Comparison of ENCODE assay signal across 8 cellular contexts in genomic region chr3:12484198-12484982, GRCh38. TPM values are rescaled to one million over a fixed set of nuclear protein-coding genes. Genes with fewer than 3 reads are reported as not detected.
A peak's percentile ranks its signal among the peaks of the same experiment; 100 is the strongest.
DNase-seq lines count a peak whose midpoint lies in the region; ATAC-seq, FAIRE-seq and TF ChIP-seq lines count a peak whose summit lies in the region.

TSEN2 (plus strand) TSS chr3:12484480; CDS start chr3:12489801, 5,321 bp downstream.

- no peaks in the 10 kb centered on the region for H3K36me3 Mint-ChIP-seq in activated naive CD8-positive, alpha-beta T cell treated with anti-CD3 and anti-CD28 coated beads, Interleukin-2, amount 10 ng/mL, durations not matched to agents 7 days and 5 days

- peaks cover 0 to 14% (median 9%) of the 10 kb centered on the region in 3 donors for H3K4me1 ChIP-seq in pancreas
- H3K4me1 ChIP-seq in thyroid gland = peaks cover 13 to 16% of the 10 kb centered on the region in 2 donors

- peaks cover 27% of the 10 kb centered on the region for H3K4me1 Mint-ChIP-seq in activated naive CD8-positive, alpha-beta T cell treated with anti-CD3 and anti-CD28 coated beads, Interleukin-2, amount 10 ng/mL, durations not matched to agents 7 days and 5 days

- no peaks in the 10 kb centered on the region for H3K9me3 ChIP-seq in SU-DHL-6 (ENCODE audit: insufficient read depth, low read length)
- H3K9me3 ChIP-seq in pancreas = no peaks in the 10 kb centered on the region
- H3K9me3 ChIP-seq in thyroid gland = no peaks in the 10 kb centered on the region

- intact Hi-C loops in Right ventricle myocardium superior (cut with DNase I) (loop anchor here (5.0 kb wide), 1 partner anchor 197 kb away; the partner anchor contains the start of gene PPARG), pancreas (cut with DNase I) (loop anchor here in 1 of 3 donors (5.0 kb wide), 1 partner anchor 352 kb away; no protein-coding TSS in a partner anchor), thyroid gland (cut with DNase I) (loop anchor here (10.0 kb wide), 1 partner anchor 240 kb away; no protein-coding TSS in a partner anchor)

- 0 out of 2 replicates have a peak, but pooled peaks have one; percentile 9 for TF ChIP-seq CTCF in GM12875 (IDR thresholded peaks at IDR 0.05; ENCODE audit: borderline replicate concordance, insufficient read depth, low read depth, low read length)
- no peak for TF ChIP-seq CTCF in SU-DHL-6 (IDR thresholded peaks at IDR 0.05; ENCODE audit: insufficient read depth, low read length, poor library complexity, severe bottlenecking)
- no peak for TF ChIP-seq CTCF in pancreas (IDR thresholded peaks at IDR 0.05)
- peak in 4 of 6 experiments; percentile 24 to 53 (median 34) for TF ChIP-seq CTCF in thyroid gland (IDR thresholded peaks at IDR 0.05)

- peak; percentile 90 to 94 (median 92) for DNase-seq in NCI-H1417 (lab: John Stamatoyannopoulos, UW)
- DNase-seq in activated naive CD8-positive, alpha-beta T cell treated with anti-CD3 and anti-CD28 coated beads, Interleukin-2, amount 10 ng/mL, durations not matched to agents 7 days and 5 days = peak; percentile 99
- peak; percentile 97 for DNase-seq in Right ventricle myocardium superior
- peak; percentile 90 to 100 (median 97) for DNase-seq in pancreas
- DNase-seq in thyroid gland = peak; percentile 93 to 95

- 0% methylated on average over 68 to 69 of the region's 69 CpGs for WGBS in pancreas, 2 donors
- 0% methylated on average over 21 to 41 of the region's 69 CpGs for WGBS in thyroid gland, 2 donors

- H3K4me2 ChIP-seq in SU-DHL-6 (ENCODE audit: low read depth, low read length, poor library complexity, severe bottlenecking) = peak within 1 kb of the TSS; percentile 74

- peak; percentile 56 to 94 for TF ChIP-seq POLR2A in thyroid gland (IDR thresholded peaks at IDR 0.05)

- peak within 1 kb of the TSS; percentile 84 for H2AFZ ChIP-seq in SU-DHL-6 (ENCODE audit: low read depth, low read length, severe bottlenecking)

- peak within 1 kb of the TSS; percentile 63 for H3K9ac ChIP-seq in SU-DHL-6 (ENCODE audit: low read length)

- no peaks in the 10 kb centered on the region for H3K9me3 Mint-ChIP-seq in activated naive CD8-positive, alpha-beta T cell treated with anti-CD3 and anti-CD28 coated beads, Interleukin-2, amount 10 ng/mL, durations not matched to agents 7 days and 5 days

- ATAC-seq in HG02763 (IDR thresholded peaks at IDR 0.05; ENCODE audit: unreplicated experiment) (peak; percentile 92), Right ventricle myocardium superior (ENCODE audit: poor library complexity) (peak; percentile 97), pancreas (peak; percentile 90 to 99 (median 96))
- peak; percentile 99 for ATAC-seq in activated naive CD8-positive, alpha-beta T cell treated with anti-CD3 and anti-CD28 coated beads, Interleukin-2, amount 10 ng/mL, durations not matched to agents 7 days and 5 days (ENCODE audit: low read depth)

- H3K27me3 Mint-ChIP-seq in activated naive CD8-positive, alpha-beta T cell treated with anti-CD3 and anti-CD28 coated beads, Interleukin-2, amount 10 ng/mL, durations not matched to agents 7 days and 5 days = no peaks in the 10 kb centered on the region

- peak within 1 kb of the TSS; percentile 95 for H3K4me3 Mint-ChIP-seq in activated naive CD8-positive, alpha-beta T cell treated with anti-CD3 and anti-CD28 coated beads, Interleukin-2, amount 10 ng/mL, durations not matched to agents 7 days and 5 days

- no peaks in the 10 kb centered on the region for H3K9me2 ChIP-seq in SU-DHL-6 (replicated peaks; ENCODE audit: insufficient read depth, low read length)

- peak within 1 kb of the TSS; percentile 95 for H3K27ac Mint-ChIP-seq in activated naive CD8-positive, alpha-beta T cell treated with anti-CD3 and anti-CD28 coated beads, Interleukin-2, amount 10 ng/mL, durations not matched to agents 7 days and 5 days

- H3K79me2 ChIP-seq in SU-DHL-6 (ENCODE audit: insufficient read depth, low read length) = no peaks in the 10 kb centered on the region

- H3K36me3 ChIP-seq in SU-DHL-6 (ENCODE audit: low read length) = no peaks in the 10 kb centered on the region
- no peaks in the 10 kb centered on the region for H3K36me3 ChIP-seq in pancreas
- H3K36me3 ChIP-seq in thyroid gland = no peaks in the 10 kb centered on the region

- H3K27ac ChIP-seq in SU-DHL-6 (ENCODE audit: low read depth, low read length) (peak within 1 kb of the TSS; percentile 65), pancreas (peak within 1 kb of the TSS; percentile 65 to 77 (median 69)), thyroid gland (peak within 1 kb of the TSS; percentile 37 to 69 (median 59))

- no peaks in the 10 kb centered on the region for H3K27me3 ChIP-seq in SU-DHL-6 (ENCODE audit: low read length)
- no peaks in the 10 kb centered on the region for H3K27me3 ChIP-seq in pancreas
- H3K27me3 ChIP-seq in thyroid gland = no peaks in the 10 kb centered on the region

- no peaks in the 10 kb centered on the region for H4K20me1 ChIP-seq in SU-DHL-6 (ENCODE audit: low read depth, low read length)

- no peaks in the 10 kb centered on the region for H3F3A ChIP-seq in SU-DHL-6 (ENCODE audit: insufficient read depth)

- H3K4me3 ChIP-seq in GM12875 (ENCODE audit: low read depth, low read length) (peak within 1 kb of the TSS; percentile 81), SU-DHL-6 (ENCODE audit: insufficient read depth, low read length, poor library complexity, severe bottlenecking) (peak within 1 kb of the TSS; percentile 76), pancreas (peak within 1 kb of the TSS; percentile 63 to 72 (median 64)), thyroid gland (replicated peaks in 1 of 3) (peak within 1 kb of the TSS; percentile 52 to 76 (median 68))

- FAIRE-seq in pancreas (lab: Jason Lieb, UNC) = no peak

- POLR2A ChIA-PET in activated naive CD8-positive, alpha-beta T cell treated with anti-CD3 and anti-CD28 coated beads, Interleukin-2, amount 10 ng/mL, durations not matched to agents 7 days and 5 days (lab: Charles Lee) = interaction anchor here (0.9 to 1.8 kb wide), 8 partner anchors 11 to 638 kb away, joined by 3 to 9 read pairs (median 4); partner anchors contain the start of genes MKRN2, RAF1 and TAMM41

RNA-seq across cellular contexts. Expression of gene TSEN2, which starts in this region (rescaled TPM):
- 10 to 100 TPM; 10.9 to 11.1 TPM for total RNA-seq in activated naive CD8-positive, alpha-beta T cell treated with anti-CD3 and anti-CD28 coated beads, Interleukin-2, amount 10 ng/mL, durations not matched to agents 7 days and 5 days
- total RNA-seq in Right ventricle myocardium superior = 24.6 TPM
- total RNA-seq in pancreas = 10 to 100 TPM in 2 of 6 donors, 1 to 10 TPM in 4; 8.7 to 12.8 (median 9.1) TPM
- 10 to 100 TPM; 15.3 to 17.0 TPM for polyA plus RNA-seq in pancreas
- 10 to 100 TPM; 14.9 to 25.8 (median 21.4) TPM for total RNA-seq in thyroid gland

Comparison
In these comparisons a context has a peak if more than half of its experiments do, and no peak if none do; other contexts are left out.
1. Peak in every context shown above with its lines: DNase-seq, ATAC-seq, H3K4me3 ChIP-seq and H3K27ac ChIP-seq.
2. CTCF ChIP-seq: peak in GM12875 (single experiment) and thyroid gland (4 of 6); none in SU-DHL-6 (single experiment) and pancreas (0 of 4).